8 cellular contexts compared by ENCODE assay signal in genomic region chr20:44187054-44187762, GRCh38. TPM values are rescaled to one million over a fixed set of nuclear protein-coding genes. Genes with fewer than 3 reads are reported as not detected.
A peak's percentile ranks its signal among the peaks of the same experiment; 100 is the strongest.
DNase-seq lines count a peak whose midpoint lies in the region; ATAC-seq and TF ChIP-seq lines count a peak whose summit lies in the region.

TSS of gene JPH2 (minus strand) at chr20:44187188. CDS start at chr20:44186705, 483 bp downstream.

- H3K27me3 ChIP-seq in BLaER1 (no peaks in the 10 kb centered on the region), PC-9 (ENCODE audit: insufficient read depth, low read depth) (no peaks in the 10 kb centered on the region), muscle layer of duodenum (ENCODE audit: low read depth, low read length) (peaks cover 4% of the 10 kb centered on the region)

- H3K9ac ChIP-seq in BLaER1, result peak within 1 kb of the TSS; percentile 79

- H3K4me2 ChIP-seq in BLaER1, result peak within 1 kb of the TSS; percentile 97
- H3K4me2 ChIP-seq in PC-9, result peak within 1 kb of the TSS; percentile 93

- ATAC-seq in GM21619 (IDR thresholded peaks at IDR 0.05; ENCODE audit: unreplicated experiment), result no peak
- ATAC-seq in HG03469 (IDR thresholded peaks at IDR 0.05; ENCODE audit: unreplicated experiment), result no peak
- ATAC-seq in left lobe of liver, result no peak

- TSS peak; percentile 42 for BruUV-seq in PC-9 (replicated peaks; lab: Mats Ljungman, UMichigan)

- TF ChIP-seq CTCF in PC-9 (conservative IDR thresholded peaks at IDR 0.05) (no peak), epithelial cell of proximal tubule (conservative IDR thresholded peaks at IDR 0.05; ENCODE audit: low read depth, low read length) (no peak)

- DNase-seq in PC-9 (peak; percentile 89 to 94), epithelial cell of proximal tubule (ENCODE audit: low read depth) (peak; percentile 52), LoVo (ENCODE audit: low spot score) (no peak), left lobe of liver (ENCODE audit: low spot score) (no peak)

- H3F3A ChIP-seq in PC-9 (ENCODE audit: insufficient read depth, low read depth), result peaks cover 52% of the 10 kb centered on the region

- peaks cover 46% of the 10 kb centered on the region for H3K79me2 ChIP-seq in PC-9 (ENCODE audit: low read depth)

- H3K4me1 ChIP-seq in BLaER1, result peaks cover 50% of the 10 kb centered on the region
- H3K4me1 ChIP-seq in PC-9 (replicated peaks; ENCODE audit: insufficient read depth), result peaks cover 69% of the 10 kb centered on the region
- H3K4me1 ChIP-seq in muscle layer of duodenum (ENCODE audit: control insufficient read depth in 1 of 2, insufficient read depth in 2 of 2, low read length in 2 of 2), result peaks cover 0 to 19% of the 10 kb centered on the region in 2 donors

- H3K27ac ChIP-seq in BLaER1 (peak within 1 kb of the TSS; percentile 76), PC-9 (peak within 1 kb of the TSS; percentile 91), muscle layer of duodenum (ENCODE audit: low read length) (peak within 1 kb of the TSS; percentile 82)

- H4K20me1 ChIP-seq in BLaER1, result no peaks in the 10 kb centered on the region
- H4K20me1 ChIP-seq in PC-9 (ENCODE audit: insufficient read depth), result no peaks in the 10 kb centered on the region

- H3K9me2 ChIP-seq in PC-9 (ENCODE audit: insufficient read depth), result no peaks in the 10 kb centered on the region

- intact Hi-C loops in PC-9 (cut with micrococcal nuclease; ENCODE audit: unreplicated experiment), result loop anchor here (1.0 to 5.0 kb wide), 4 partner anchors 10 to 740 kb away; no protein-coding TSS in a partner anchor

- CTCF ChIA-PET in PC-9 (lab: Charles Lee), result interaction anchor here (0.5 to 4.8 kb wide), 4 partner anchors 10 to 729 kb away, joined by 4 to 61 read pairs (median 8); no protein-coding TSS in a partner anchor

- peak within 1 kb of the TSS; percentile 75 for H2AFZ ChIP-seq in PC-9

- H3K4me3 ChIP-seq in BLaER1 (peak within 1 kb of the TSS; percentile 69), PC-9 (peak within 1 kb of the TSS; percentile 97), epithelial cell of proximal tubule (ENCODE audit: low read depth, low read length) (peak within 1 kb of the TSS; percentile 60), muscle layer of duodenum (ENCODE audit: low read depth in 1 of 2, low read length in 2 of 2) (peak within 1 kb of the TSS; percentile 64 to 78)

- POLR2A ChIA-PET in PC-9 (lab: Charles Lee; ENCODE audit: unreplicated experiment), result interaction anchor here (0.5 to 1.5 kb wide), 8 partner anchors 10 to 184 kb away, joined by 3 to 16 read pairs (median 5); partner anchors contain the start of gene OSER1

- H3K9me3 ChIP-seq in BLaER1 (no peaks in the 10 kb centered on the region), PC-9 (ENCODE audit: insufficient read depth, low read depth) (no peaks in the 10 kb centered on the region), muscle layer of duodenum (ENCODE audit: control insufficient read depth in 1 of 2, low read length in 2 of 2) (no peaks in the 10 kb centered on the region)

- H3K36me3 ChIP-seq in BLaER1, result no peaks in the 10 kb centered on the region
- H3K36me3 ChIP-seq in PC-9 (ENCODE audit: low read depth), result no peaks in the 10 kb centered on the region
- no peaks in the 10 kb centered on the region for H3K36me3 ChIP-seq in muscle layer of duodenum (ENCODE audit: control insufficient read depth in 1 of 2, insufficient read depth in 2 of 2, low read length in 2 of 2)

RNA-seq across cellular contexts. Expression of gene JPH2, which starts in this region (rescaled TPM):
- total RNA-seq in PC-9 (2021) (41.1 and 58.8 TPM in 2 replicates), epithelial cell of proximal tubule (2.0 and 2.9 TPM in 2 replicates), left lobe of liver (0.13 TPM)

Comparison
In these comparisons a context has a peak if more than half of its experiments do, and no peak if none do; other contexts are left out.
1. RNA of gene JPH2 (total RNA-seq): 41.1 to 58.8 TPM in PC-9; 2.0 to 2.9 TPM in epithelial cell of proximal tubule and 0.13 TPM in left lobe of liver (single experiment); every median in the first group is over 10 times any median in the second.
2. DNase-seq: peak in PC-9 (2 of 2) and epithelial cell of proximal tubule (single experiment); none in LoVo (single experiment) and left lobe of liver (single experiment).
3. Peak in every context shown above with its lines, with median percentiles within 50 percentile points of each other: H3K27ac ChIP-seq and H3K4me3 ChIP-seq.